ENCODE assay signal across 8 cellular contexts in genomic region chr16:20901441-20902112, GRCh38. TPM values are rescaled to one million over a fixed set of nuclear protein-coding genes. Genes with fewer than 3 reads are reported as not detected.
A peak's percentile ranks its signal among the peaks of the same experiment; 100 is the strongest.
DNase-seq lines count a peak whose midpoint lies in the region; ATAC-seq and TF ChIP-seq lines count a peak whose summit lies in the region.

No MANE protein-coding gene starts in this region.

- POLR2A ChIA-PET in HEK293T (lab: Yijun Ruan, JAX) = no interaction called here
- POLR2A ChIA-PET in OCI-LY7 (lab: Charles Lee) = interaction anchor here (1.3 kb wide), 1 partner anchor 50 kb away, joined by 4 read pairs; no protein-coding TSS in a partner anchor

- H3K9me3 ChIP-seq in ES-I3 (ENCODE audit: control insufficient read depth, insufficient read depth, low read length) (no peaks in the 10 kb centered on the region), OCI-LY7 (ENCODE audit: low read length) (no peaks in the 10 kb centered on the region)

- H3K4me1 ChIP-seq in ES-I3 (ENCODE audit: insufficient read depth, low read length) (peaks cover 5% of the 10 kb centered on the region; the same call in 1 of the 2 replicates), OCI-LY7 (ENCODE audit: insufficient read depth, low read length, poor library complexity, severe bottlenecking) (peaks cover 50% of the 10 kb centered on the region)

- CTCF ChIA-PET in HEK293T (lab: Yijun Ruan, JAX) = no interaction called here
- CTCF ChIA-PET in OCI-LY7 (lab: Charles Lee; ENCODE audit: unreplicated experiment) = no interaction called here

- H3K36me3 ChIP-seq in ES-I3 (ENCODE audit: insufficient read depth, low read length) = no peaks in the 10 kb centered on the region
- H3K36me3 ChIP-seq in OCI-LY7 (ENCODE audit: insufficient read depth, low read length) = peaks cover 19% of the 10 kb centered on the region

- no peak for TF ChIP-seq CTCF in OCI-LY7 (conservative IDR thresholded peaks at IDR 0.05; ENCODE audit: low read length)

- no TSS peak for BruUV-seq in OCI-LY7 (replicated peaks; lab: Mats Ljungman, UMichigan)

- H3K4me3 ChIP-seq in OCI-LY7 (ENCODE audit: low read depth, low read length, poor library complexity, severe bottlenecking) = peak overlapping the region; percentile 75

- intact Hi-C loops in OCI-LY7 (cut with micrococcal nuclease; ENCODE audit: unreplicated experiment) (loop anchor here (2.0 to 10.0 kb wide), 3 partner anchors 27 to 1396 kb away; partner anchors contain the start of genes ERI2, POLR3E and REXO5), left cardiac atrium (cut with DNase I) (loop anchor here in 1 of 2 donors (10.0 kb wide), 1 partner anchor 47 kb away; no protein-coding TSS in a partner anchor)

- peak overlapping the region; percentile 78 for H3K9ac ChIP-seq in ES-I3 (ENCODE audit: low read depth, low read length)

- H3K79me2 ChIP-seq in OCI-LY7 (ENCODE audit: insufficient read depth, low read depth, low read length) = peaks cover 27% of the 10 kb centered on the region; the same call in 1 of the 2 replicates

- H3K27ac ChIP-seq in OCI-LY7 (ENCODE audit: low read depth, low read length, poor library complexity, severe bottlenecking) = peak overlapping the region; percentile 56

- H3K4me2 ChIP-seq in OCI-LY7 (ENCODE audit: low read length) = peak overlapping the region; percentile 91

- ATAC-seq in left cardiac atrium (peak; percentile 9 to 24), HG02678 (IDR thresholded peaks at IDR 0.05; ENCODE audit: unreplicated experiment) (no peak)

- DNase-seq in HEK293T (ENCODE audit: extremely low spot score) (peak; percentile 21), OCI-LY7 (ENCODE audit: low spot score) (peak; percentile 67), amygdala (lab: John Stamatoyannopoulos, UW) (peak in 31 of 56 donors; percentile 4 to 55 (median 26)), left cardiac atrium (peak; percentile 54), pons (ENCODE audit: low spot score) (peak; percentile 77), OCI-M2 (lab: John Stamatoyannopoulos, UW; ENCODE audit: unreplicated experiment) (no peak)

- H3K9me2 ChIP-seq in OCI-LY7 (ENCODE audit: insufficient read depth, low read length) = no peaks in the 10 kb centered on the region

- peak overlapping the region; percentile 75; the same call in 1 of the 2 replicates for H2AFZ ChIP-seq in OCI-LY7 (ENCODE audit: low read length)

- H4K20me1 ChIP-seq in OCI-LY7 (ENCODE audit: insufficient read depth, low read length) = peaks cover 21% of the 10 kb centered on the region

TF ChIP-seq in HEK293T, 16 proteins besides CTCF, POLR2A, EP300 and RAD21:
- TF ChIP-seq CTBP1 (IDR thresholded peaks at IDR 0.05; ENCODE audit: borderline replicate concordance) (no peak), L3MBTL2 (conservative IDR thresholded peaks at IDR 0.05) (peak; percentile 37; the same call in 1 of the 2 replicates)
TF ChIP-seq in HEK293T: peak in this region for 1.

RNA-seq across cellular contexts. Expression of gene LYRM1, which starts 1.0 kb away (rescaled TPM):
- 24.0 and 24.3 TPM in 2 replicates for total RNA-seq in OCI-LY7 (2014; rRNA removed; shearing (Covaris generic))
- total RNA-seq in OCI-LY7 (2022) = 23.3 and 24.0 TPM in 2 replicates
- total RNA-seq in left cardiac atrium = 10 to 100 TPM; 32.6 TPM

RNA-seq across cellular contexts. Expression of gene DCUN1D3, which starts 1.4 kb away (rescaled TPM):
- 3.1 and 3.3 TPM in 2 replicates for total RNA-seq in OCI-LY7 (2014; rRNA removed; shearing (Covaris generic))
- total RNA-seq in OCI-LY7 (2022) (4.5 and 5.1 TPM in 2 replicates), left cardiac atrium (10 to 100 TPM; 15.6 to 27.4 TPM)
